ENCODE assay signal across 13 cellular contexts in genomic region chr18:23234619-23235018, GRCh38.
"Had no signal": no experiment of that assay in that cellular context is flagged by ENCODE, and none has a peak within 500 bp of the region (broad histone marks: within the 10 kb centered on the region; RNA-seq: fewer than 3 reads in every experiment).

No MANE protein-coding gene starts in this region.

- H3K4me3 Mint-ChIP-seq: brain; dendritic cell treated with granulocyte-macrophage colony-stimulating factor and Interleukin-4, amounts not matched to agents 40 ng/mL and 50 ng/mL, for 4 days had no signal

- H2AFZ ChIP-seq: hepatocyte had no signal

- ATAC-seq: activated CD4-positive, CD25-positive, alpha-beta regulatory T cell treated with anti-CD3 and anti-CD28 coated beads, Interleukin-2, amount 50 U/mL, for 24 hours; left ventricle myocardium superior had no signal

- H3K27me3 Mint-ChIP-seq: brain had no signal

- H3K36me3 ChIP-seq: neutrophil, right atrium auricular region, transverse colon had no signal

- H3K4me3 ChIP-seq: hepatocyte, right atrium auricular region, skin epidermis, transverse colon had no signal

- H3K79me2 ChIP-seq: hepatocyte had no signal

- H3K9me3 Mint-ChIP-seq: dendritic cell treated with granulocyte-macrophage colony-stimulating factor and Interleukin-4, amounts not matched to agents 40 ng/mL and 50 ng/mL, for 4 days had no signal

- H3K27ac ChIP-seq: hepatocyte, neutrophil, right atrium auricular region, skin epidermis, transverse colon had no signal

- H3K27ac Mint-ChIP-seq: brain; dendritic cell treated with granulocyte-macrophage colony-stimulating factor and Interleukin-4, amounts not matched to agents 40 ng/mL and 50 ng/mL, for 4 days had no signal

- H3K4me2 ChIP-seq: hepatocyte had no signal

- H3K27me3 ChIP-seq: hepatocyte, neutrophil, right atrium auricular region, transverse colon had no signal

- H3K9me3 ChIP-seq: neutrophil, right atrium auricular region, transverse colon had no signal

- DNase-seq: activated CD4-positive, alpha-beta T cell treated with anti-CD3 and anti-CD28 coated beads, Interleukin-2, amount 50 U/mL, for 48 hours; activated T-cell treated with anti-CD3 and anti-CD28 coated beads, Interleukin-2, amount 50 U/mL, for 48 hours; cerebellar nuclear complex; left ventricle myocardium superior; substantia nigra; transverse colon had no signal
